Comparison of ENCODE assay signal across 23 cellular contexts in genomic region chr22:39563571-39564428, GRCh38. TPM values are rescaled to one million over a fixed set of nuclear protein-coding genes. Genes with fewer than 3 reads are reported as not detected.
DNase-seq lines count a peak whose midpoint lies in the region; ATAC-seq, FAIRE-seq and TF ChIP-seq lines count a peak whose summit lies in the region.
"Had no signal": no experiment of that assay in that cellular context is flagged by ENCODE, and none has a peak within 500 bp of the region (broad histone marks: within the 10 kb centered on the region; RNA-seq: fewer than 3 reads in every experiment).

No MANE protein-coding gene starts in this region.

- no peaks in the 10 kb centered on the region for H3K36me3 Mint-ChIP-seq in activated T-helper 2 cell treated with anti-CD3 and anti-CD28 coated beads, Interferon-gamma antibody, Interleukin-2, Interleukin-4, amounts not matched to agents 10 μg/mL and 5 μg/mL and 100 μg/mL, durations not matched to agents 14 hours and 24 hours and 36 hours (ENCODE audit: low read depth)
- H3K36me3 Mint-ChIP-seq: CD14-positive monocyte; CD8-positive, alpha-beta memory T cell had no signal

- CTCF ChIA-PET in K562 (lab: Yijun Ruan, JAX; ENCODE audit: low intra/inter-chr PET ratio) = no interaction called here

- ATAC-seq in K562 = no peak
- ATAC-seq in omental fat pad (ENCODE audit: low FRiP score) = no peak

- in situ Hi-C loops in K562 (cut with MboI) = no loop called here

- H4K20me1 ChIP-seq in K562 (replicated peaks; ENCODE audit: control insufficient read depth, insufficient read depth, low read length) = no peaks in the 10 kb centered on the region

- H2BK12ac ChIP-seq in neuronal stem cell (ENCODE audit: low read length) = no peak overlapping the region

- no TSS peak for BruUV-seq in K562 (replicated peaks; lab: Mats Ljungman, UMichigan)

- H3K4me1 Mint-ChIP-seq in activated T-helper 2 cell treated with anti-CD3 and anti-CD28 coated beads, Interferon-gamma antibody, Interleukin-2, Interleukin-4, amounts not matched to agents 10 μg/mL and 5 μg/mL and 100 μg/mL, durations not matched to agents 14 hours and 24 hours and 36 hours (ENCODE audit: low read depth) = peaks cover 11% of the 10 kb centered on the region

- H3K36me3 ChIP-seq in K562 (ENCODE audit: control insufficient read depth, insufficient read depth, low read length) (no peaks in the 10 kb centered on the region), neuronal stem cell (replicated peaks in 1 of 2; ENCODE audit: control insufficient read depth in 2 of 2, insufficient read depth in 2 of 2, low read length in 2 of 2) (peaks cover 0 to 3% of the 10 kb centered on the region in 2 donors)
- H3K36me3 ChIP-seq: BE2C had no signal

- H3K27me3 ChIP-seq in K562 (ENCODE audit: control insufficient read depth in 2 of 2, insufficient read depth in 2 of 2, low read length in 2 of 2) (no peaks in the 10 kb centered on the region), neuronal stem cell (ENCODE audit: control insufficient read depth in 3 of 3, insufficient read depth in 3 of 3, low read depth in 1 of 3, low read length in 3 of 3) (peaks cover 0 to 36% (median 21%) of the 10 kb centered on the region in 3 experiments)
- H3K27me3 ChIP-seq: BE2C had no signal

- no peak overlapping the region for H2BK15ac ChIP-seq in neuronal stem cell (ENCODE audit: low read length)

- FAIRE-seq in GM12891 (lab: Jason Lieb, UNC) (peak; percentile 94), HTR-8/SVneo (lab: Jason Lieb, UNC) (peak; percentile 97), K562 (lab: Jason Lieb, UNC) (peak; percentile 54)

- no peak for TF ChIP-seq EP300 in K562 (IDR thresholded peaks at IDR 0.05; ENCODE audit: low read length)

- H2BK5ac ChIP-seq in neuronal stem cell (ENCODE audit: low read length) = no peak overlapping the region

- H4K91ac ChIP-seq in neuronal stem cell (ENCODE audit: low read depth, low read length, poor library complexity) = peak overlapping the region; percentile 0

- H3K23ac ChIP-seq in neuronal stem cell (ENCODE audit: low read depth, low read length, poor library complexity) = peak overlapping the region; percentile 1

- H4K8ac ChIP-seq in neuronal stem cell (ENCODE audit: low read depth, low read length) = no peak overlapping the region

- H2AK5ac ChIP-seq in neuronal stem cell (ENCODE audit: low read depth, low read length) = no peak overlapping the region

- H3K27ac ChIP-seq in K562 (ENCODE audit: extremely low read depth, low read depth, low read length) (no peak overlapping the region), neuronal stem cell (replicated peaks; ENCODE audit: low read length) (no peak overlapping the region)
- H3K27ac ChIP-seq: KMS-11 had no signal

- no peaks in the 10 kb centered on the region for H3K79me1 ChIP-seq in neuronal stem cell (ENCODE audit: low read depth, low read length)

- H3K79me2 ChIP-seq in K562 (ENCODE audit: control insufficient read depth, insufficient read depth, low read length) = no peaks in the 10 kb centered on the region

- no peak overlapping the region for H3K4me3 Mint-ChIP-seq in activated T-helper 2 cell treated with anti-CD3 and anti-CD28 coated beads, Interferon-gamma antibody, Interleukin-2, Interleukin-4, amounts not matched to agents 10 μg/mL and 5 μg/mL and 100 μg/mL, durations not matched to agents 14 hours and 24 hours and 36 hours (ENCODE audit: low read depth)
- H3K4me3 Mint-ChIP-seq: CD14-positive monocyte; CD8-positive, alpha-beta memory T cell had no signal

- H3K27me3 Mint-ChIP-seq in activated T-helper 2 cell treated with anti-CD3 and anti-CD28 coated beads, Interferon-gamma antibody, Interleukin-2, Interleukin-4, amounts not matched to agents 10 μg/mL and 5 μg/mL and 100 μg/mL, durations not matched to agents 14 hours and 24 hours and 36 hours (ENCODE audit: low read depth) = peaks cover 13% of the 10 kb centered on the region

- no peak for TF ChIP-seq RAD21 in K562 (CRISPR knock-in tag; conservative IDR thresholded peaks at IDR 0.05 in 1 of 2, IDR thresholded peaks at IDR 0.05 in 1 of 2)

- no peak overlapping the region for H2AFZ ChIP-seq in K562 (ENCODE audit: low read depth, low read length)
- no peak overlapping the region for H2AFZ ChIP-seq in neuronal stem cell (ENCODE audit: low read length)

- WGBS in K562 (ENCODE audit: insufficient coverage, low coverage, missing lambda C conversion rate) = 43% methylated on average over 6 of the region's 7 CpGs
- no CpG with 5 or more reads among the region's 7 CpGs for WGBS in neuronal stem cell (ENCODE audit: extremely low coverage in 2 of 2, insufficient read length in 2 of 2, insufficient replicate concordance in 1 of 2), 2 donors

- H3K18ac ChIP-seq in neuronal stem cell (ENCODE audit: low read length) = no peak overlapping the region

- TF ChIP-seq CTCF in K562 (IDR thresholded peaks at IDR 0.05 in 2 of 3, conservative IDR thresholded peaks at IDR 0.05 in 1 of 3; ENCODE audit: insufficient read depth in 2 of 3, low read depth in 1 of 3, low read length in 3 of 3) (no peak), omental fat pad (IDR thresholded peaks at IDR 0.05) (no peak)

- TF ChIP-seq POLR2A in GM12891 (IDR thresholded peaks at IDR 0.05; ENCODE audit: low read depth, low read length) (no peak), K562 (conservative IDR thresholded peaks at IDR 0.05) (no peak)

- no peak overlapping the region for H3K9ac ChIP-seq in K562 (ENCODE audit: insufficient read depth in 1 of 2, low read depth in 2 of 2, low read length in 2 of 2)
- H3K9ac ChIP-seq in neuronal stem cell (ENCODE audit: low read depth, low read length, poor library complexity) = peak overlapping the region; percentile 53
- H3K9ac ChIP-seq: KMS-11 had no signal

- H3K9me3 Mint-ChIP-seq in activated T-helper 2 cell treated with anti-CD3 and anti-CD28 coated beads, Interferon-gamma antibody, Interleukin-2, Interleukin-4, amounts not matched to agents 10 μg/mL and 5 μg/mL and 100 μg/mL, durations not matched to agents 14 hours and 24 hours and 36 hours = peaks cover 8% of the 10 kb centered on the region
- H3K9me3 Mint-ChIP-seq: CD8-positive, alpha-beta memory T cell had no signal

- POLR2A ChIA-PET in K562 (lab: Yijun Ruan, JAX) = no interaction called here

- H3K4me3 ChIP-seq in K562 (no peak overlapping the region), neuronal stem cell (ENCODE audit: low read length in 2 of 2) (peak overlapping the region in 1 of 2 donors; percentile 7)

- H3K4me2 ChIP-seq in K562 (ENCODE audit: insufficient read depth, low read length) (no peak overlapping the region), neuronal stem cell (ENCODE audit: insufficient read depth, low read length, poor library complexity, severe bottlenecking) (no peak overlapping the region)
- H3K4me2 ChIP-seq: KMS-11 had no signal

- H3K9me1 ChIP-seq in K562 (ENCODE audit: control insufficient read depth, insufficient read depth, low read length) = no peaks in the 10 kb centered on the region

- H3K27ac Mint-ChIP-seq in activated T-helper 2 cell treated with anti-CD3 and anti-CD28 coated beads, Interferon-gamma antibody, Interleukin-2, Interleukin-4, amounts not matched to agents 10 μg/mL and 5 μg/mL and 100 μg/mL, durations not matched to agents 14 hours and 24 hours and 36 hours = no peak overlapping the region
- H3K27ac Mint-ChIP-seq: CD14-positive monocyte; CD8-positive, alpha-beta memory T cell had no signal

- no peak overlapping the region for H2BK120ac ChIP-seq in neuronal stem cell (ENCODE audit: low read depth, low read length)

- DNase-seq in GM12891 (ENCODE audit: insufficient read length, low spot score) (no peak), HTR-8/SVneo (ENCODE audit: insufficient read length, low spot score) (no peak), K562 (ENCODE audit: extremely low read depth in 1 of 4, low spot score in 3 of 4) (no peak), neuronal stem cell (ENCODE audit: low spot score) (no peak), activated T-cell treated with anti-CD3 and anti-CD28 coated beads for 4 hours (no peak), HuH-7 (ENCODE audit: low spot score) (no peak), omental fat pad (ENCODE audit: low spot score) (no peak)
- no peak for DNase-seq in activated T-helper 2 cell treated with anti-CD3 and anti-CD28 coated beads, Interferon-gamma antibody, Interleukin-2, Interleukin-4, amounts not matched to agents 10 μg/mL and 5 μg/mL and 100 μg/mL, durations not matched to agents 14 hours and 24 hours and 36 hours (ENCODE audit: low spot score)
- DNase-seq: 8988T; ACHN; BE2C; Calu3; CD8-positive, alpha-beta memory T cell; DND-41; MM.1S; NCI-H1694; NCI-H2029 treated with DMSO at 0.1 percent for 48 hours; NCI-H526 treated with DMSO at 0.1 percent for 48 hours; Right ventricle myocardium superior; RPMI8226 had no signal

- H3K4me1 ChIP-seq in K562 (replicated peaks in 1 of 2; ENCODE audit: control insufficient read depth in 2 of 2, insufficient read depth in 2 of 2, low read length in 2 of 2) = peaks cover 0 to 31% of the 10 kb centered on the region in 2 experiments; a peak in 3 of 5 replicates
- H3K4me1 ChIP-seq in neuronal stem cell (ENCODE audit: control insufficient read depth in 2 of 2, insufficient read depth in 1 of 2, low read depth in 1 of 2, low read length in 2 of 2) = peaks cover 0 to 7% of the 10 kb centered on the region in 2 donors
- H3K4me1 ChIP-seq: BE2C had no signal

- H3K14ac ChIP-seq in neuronal stem cell (ENCODE audit: low read length) = peak overlapping the region; percentile 49

- intact Hi-C loops in K562 (cut with micrococcal nuclease) = no loop called here
- intact Hi-C loops in activated T-helper 2 cell treated with anti-CD3 and anti-CD28 coated beads, Interferon-gamma antibody, Interleukin-2, Interleukin-4, amounts not matched to agents 10 μg/mL and 5 μg/mL and 100 μg/mL, durations not matched to agents 14 hours and 24 hours and 36 hours (cut with micrococcal nuclease) = no loop called here

- H3K9me3 ChIP-seq in K562 (replicated peaks; ENCODE audit: control insufficient read depth, insufficient read depth, low read depth, low read length) (no peaks in the 10 kb centered on the region), neuronal stem cell (replicated peaks in 1 of 2; ENCODE audit: control insufficient read depth in 2 of 2, insufficient read depth in 1 of 2, low read depth in 1 of 2, low read length in 2 of 2) (peaks cover 0 to 11% of the 10 kb centered on the region in 2 donors)
- H3K9me3 ChIP-seq: BE2C had no signal

- no peak overlapping the region for H3K4ac ChIP-seq in neuronal stem cell (ENCODE audit: low read length)

RNA-seq across cellular contexts. Expression of gene CACNA1I, which starts 6.8 kb away (rescaled TPM):
- polyA plus RNA-seq in GM12891 (2012; ENCODE audit: low read depth, missing spikeins) = not detected
- total RNA-seq in K562 (2011; cell fraction: chromatin; rRNA removed; ENCODE audit: low replicate concordance) = 3.5 and 12.7 TPM in 2 replicates
- 3.9 and 6.0 TPM in 2 replicates for total RNA-seq in K562 (2011; cell fraction: nucleolus; rRNA removed)
- 3.4 and 3.6 TPM in 2 replicates for total RNA-seq in K562 (2011; cell fraction: nucleoplasm; rRNA removed)
- total RNA-seq in K562 (2014; rRNA removed) = 0.24 and 0.32 TPM in 2 replicates
- 0.06 and 0.07 TPM in 2 replicates for total RNA-seq in K562 (2014; rRNA removed; fragmentation: Illumina TruSeq; extraction: Trizol)
- total RNA-seq in K562 (2015; rRNA removed; fragmentation: Illumina TruSeq; extraction: Trizol) = 0.11 TPM in 2 replicates
- total RNA-seq in K562 (2021) = 0.45 and 0.78 TPM in 2 replicates
- 0.22 and 0.79 TPM in 2 replicates for polyA plus RNA-seq in K562 (2011; rRNA removed)
- 0.13 and 1.0 TPM in 2 replicates for polyA plus RNA-seq in K562 (2011; cell fraction: cytosol; rRNA removed)
- polyA plus RNA-seq in K562 (2011; cell fraction: nucleus; rRNA removed) = 1.9 and 12.3 TPM in 2 replicates
- polyA plus RNA-seq in K562 (2012) = 0.56 and 0.90 TPM in 2 replicates
- polyA plus RNA-seq in K562 (2014; fragmentation: Illumina TruSeq; extraction: Trizol) = 0.30 and 0.31 TPM in 2 replicates
- polyA plus RNA-seq in K562 (2014; fragmentation: Nextera tagmentation; extraction: Ambion mirVana) = under 1 TPM in 1 of 2 experiments, not detected in 1; 0.01 TPM
- 0.31 and 0.41 TPM in 2 replicates for polyA plus RNA-seq in K562 (2014; rRNA removed)
- polyA minus RNA-seq in K562 (2011; rRNA and poly(A)+ RNA removed) = 0.09 and 0.74 TPM in 2 replicates
- polyA minus RNA-seq in K562 (2011; cell fraction: cytosol; rRNA and poly(A)+ RNA removed) = 0.27 and 1.0 TPM in 2 replicates
- polyA minus RNA-seq in K562 (2011; cell fraction: nucleus; rRNA and poly(A)+ RNA removed) = 0.56 and 2.4 TPM in 2 replicates
- 0.21 TPM for polyA plus RNA-seq in neuronal stem cell (2013, experiment 1 of 2)
- polyA plus RNA-seq in neuronal stem cell (2013, experiment 2 of 2) = 0.18 TPM
- total RNA-seq in activated T-helper 2 cell treated with anti-CD3 and anti-CD28 coated beads, Interferon-gamma antibody, Interleukin-2, Interleukin-4, amounts not matched to agents 10 μg/mL and 5 μg/mL and 100 μg/mL, durations not matched to agents 14 hours and 24 hours and 36 hours = 0.09 TPM in 2 replicates
- under 1 TPM; 0.09 to 0.38 (median 0.26) TPM for total RNA-seq in omental fat pad
- total RNA-seq: SK-MEL-5 had no signal
- polyA plus RNA-seq: CD14-positive monocyte had no signal

RNA-seq across cellular contexts. Expression of gene RPS19BP1, which starts 31.3 kb away (rescaled TPM):
- 62.8 TPM for polyA plus RNA-seq in GM12891 (2012; ENCODE audit: low read depth, missing spikeins)
- 27.9 and 59.9 TPM in 2 replicates for total RNA-seq in K562 (2011; cell fraction: chromatin; rRNA removed; ENCODE audit: low replicate concordance)
- 57.2 and 59.7 TPM in 2 replicates for total RNA-seq in K562 (2011; cell fraction: nucleolus; rRNA removed)
- 42.7 and 46.9 TPM in 2 replicates for total RNA-seq in K562 (2011; cell fraction: nucleoplasm; rRNA removed)
- total RNA-seq in K562 (2014; rRNA removed) = 223 and 264 TPM in 2 replicates
- total RNA-seq in K562 (2014; rRNA removed; fragmentation: Illumina TruSeq; extraction: Trizol) = 33.0 and 44.9 TPM in 2 replicates
- total RNA-seq in K562 (2015; rRNA removed; fragmentation: Illumina TruSeq; extraction: Trizol) = 84.3 and 93.3 TPM in 2 replicates
- total RNA-seq in K562 (2021) = 109 and 110 TPM in 2 replicates
- polyA plus RNA-seq in K562 (2011; rRNA removed) = 75.6 and 90.4 TPM in 2 replicates
- polyA plus RNA-seq in K562 (2011; cell fraction: cytosol; rRNA removed) = 89.9 and 177 TPM in 2 replicates
- 53.3 and 77.5 TPM in 2 replicates for polyA plus RNA-seq in K562 (2011; cell fraction: nucleus; rRNA removed)
- polyA plus RNA-seq in K562 (2012) = 85.4 and 89.3 TPM in 2 replicates
- 29.0 and 64.7 TPM in 2 replicates for polyA plus RNA-seq in K562 (2014; fragmentation: Illumina TruSeq; extraction: Trizol)
- 1 to 10 TPM; 3.0 to 8.2 TPM for polyA plus RNA-seq in K562 (2014; fragmentation: Nextera tagmentation; extraction: Ambion mirVana)
- polyA plus RNA-seq in K562 (2014; rRNA removed) = 216 and 229 TPM in 2 replicates
- 12.0 and 12.6 TPM in 2 replicates for polyA minus RNA-seq in K562 (2011; rRNA and poly(A)+ RNA removed)
- 14.5 and 18.6 TPM in 2 replicates for polyA minus RNA-seq in K562 (2011; cell fraction: cytosol; rRNA and poly(A)+ RNA removed)
- 16.3 and 27.0 TPM in 2 replicates for polyA minus RNA-seq in K562 (2011; cell fraction: nucleus; rRNA and poly(A)+ RNA removed)
- polyA plus RNA-seq in neuronal stem cell (2013, experiment 1 of 2) = 48.7 TPM
- polyA plus RNA-seq in neuronal stem cell (2013, experiment 2 of 2) = 48.2 TPM
- total RNA-seq in activated T-helper 2 cell treated with anti-CD3 and anti-CD28 coated beads, Interferon-gamma antibody, Interleukin-2, Interleukin-4, amounts not matched to agents 10 μg/mL and 5 μg/mL and 100 μg/mL, durations not matched to agents 14 hours and 24 hours and 36 hours = 76.9 and 78.4 TPM in 2 replicates
- total RNA-seq in omental fat pad = 100 to 1,000 TPM; 103 to 157 (median 133) TPM

RNA-seq across cellular contexts. Expression of gene ATF4, which starts 43.4 kb away (rescaled TPM):
- polyA plus RNA-seq in GM12891 (2012; ENCODE audit: low read depth, missing spikeins) = 491 TPM
- total RNA-seq in K562 (2011; cell fraction: chromatin; rRNA removed; ENCODE audit: low replicate concordance) = 183 and 296 TPM in 2 replicates
- total RNA-seq in K562 (2011; cell fraction: nucleolus; rRNA removed) = 255 and 271 TPM in 2 replicates
- 227 and 246 TPM in 2 replicates for total RNA-seq in K562 (2011; cell fraction: nucleoplasm; rRNA removed)
- total RNA-seq in K562 (2014; rRNA removed) = 311 and 355 TPM in 2 replicates
- total RNA-seq in K562 (2014; rRNA removed; fragmentation: Illumina TruSeq; extraction: Trizol) = 320 and 405 TPM in 2 replicates
- 153 and 156 TPM in 2 replicates for total RNA-seq in K562 (2015; rRNA removed; fragmentation: Illumina TruSeq; extraction: Trizol)
- 308 and 361 TPM in 2 replicates for total RNA-seq in K562 (2021)
- polyA plus RNA-seq in K562 (2011; rRNA removed) = 669 and 756 TPM in 2 replicates
- 757 and 998 TPM in 2 replicates for polyA plus RNA-seq in K562 (2011; cell fraction: cytosol; rRNA removed)
- 651 and 768 TPM in 2 replicates for polyA plus RNA-seq in K562 (2011; cell fraction: nucleus; rRNA removed)
- polyA plus RNA-seq in K562 (2012) = 264 and 832 TPM in 2 replicates
- polyA plus RNA-seq in K562 (2014; fragmentation: Illumina TruSeq; extraction: Trizol) = 528 and 598 TPM in 2 replicates
- 100 to 1,000 TPM in 1 of 2 experiments, 10 to 100 TPM in 1; 93.1 to 125 TPM for polyA plus RNA-seq in K562 (2014; fragmentation: Nextera tagmentation; extraction: Ambion mirVana)
- polyA plus RNA-seq in K562 (2014; rRNA removed) = 638 and 723 TPM in 2 replicates
- 190 and 217 TPM in 2 replicates for polyA minus RNA-seq in K562 (2011; rRNA and poly(A)+ RNA removed)
- polyA minus RNA-seq in K562 (2011; cell fraction: cytosol; rRNA and poly(A)+ RNA removed) = 89.9 and 115 TPM in 2 replicates
- polyA minus RNA-seq in K562 (2011; cell fraction: nucleus; rRNA and poly(A)+ RNA removed) = 99.2 and 197 TPM in 2 replicates
- polyA plus RNA-seq in neuronal stem cell (2013, experiment 1 of 2) = 261 TPM
- 254 TPM for polyA plus RNA-seq in neuronal stem cell (2013, experiment 2 of 2)
- total RNA-seq in activated T-helper 2 cell treated with anti-CD3 and anti-CD28 coated beads, Interferon-gamma antibody, Interleukin-2, Interleukin-4, amounts not matched to agents 10 μg/mL and 5 μg/mL and 100 μg/mL, durations not matched to agents 14 hours and 24 hours and 36 hours = 339 and 348 TPM in 2 replicates
- 100 to 1,000 TPM; 258 to 714 (median 610) TPM for total RNA-seq in omental fat pad
